ENCODE assay signal across 14 cellular contexts in genomic region chr6:166412911-166413384, GRCh38.
"Had no signal": no experiment of that assay in that cellular context is flagged by ENCODE, and none has a peak within 500 bp of the region (broad histone marks: within the 10 kb centered on the region; RNA-seq: fewer than 3 reads in every experiment).

No MANE protein-coding gene starts in this region.

- H3K4me1 Mint-ChIP-seq: nephron had no signal

- ATAC-seq: body of pancreas, foreskin keratinocyte had no signal

- H3K4me2 ChIP-seq: hepatocyte had no signal

- H3K27me3 Mint-ChIP-seq: activated CD4-positive, alpha-beta memory T cell treated with anti-CD3 and anti-CD28 coated beads for 36 hours had no signal

- H3K4me3 Mint-ChIP-seq: activated CD4-positive, alpha-beta memory T cell treated with anti-CD3 and anti-CD28 coated beads for 36 hours; endodermal cell; nephron had no signal

- DNase-seq: activated CD4-positive, alpha-beta memory T cell treated with anti-CD3 and anti-CD28 coated beads for 36 hours; body of pancreas; endodermal cell; foreskin keratinocyte; lower lobe of right lung; nucleus accumbens; stimulated activated CD4-positive, alpha-beta T cell treated with anti-CD3 and anti-CD28 coated beads, Interleukin-2, amount 100 ng/mL, for 24 hours; stimulated activated naive CD4-positive, alpha-beta T cell treated with Interleukin-2 at 50 U/mL for 16 hours had no signal

- H3K4me1 ChIP-seq: body of pancreas, foreskin keratinocyte, lower lobe of right lung, tibial nerve had no signal

- H3K4me3 ChIP-seq: body of pancreas, dorsolateral prefrontal cortex, hepatocyte, lower lobe of right lung, tibial nerve had no signal

- H3K27ac ChIP-seq: body of pancreas, dorsolateral prefrontal cortex, epithelial cell of prostate, foreskin keratinocyte, hepatocyte, lower lobe of right lung, tibial nerve, VCaP had no signal

- H3K27ac Mint-ChIP-seq: activated CD4-positive, alpha-beta memory T cell treated with anti-CD3 and anti-CD28 coated beads for 36 hours; endodermal cell; nephron had no signal

- H3K9me3 Mint-ChIP-seq: endodermal cell, nephron had no signal

- H3K79me2 ChIP-seq: hepatocyte had no signal

- H3K27me3 ChIP-seq: body of pancreas, dorsolateral prefrontal cortex, foreskin keratinocyte, hepatocyte, tibial nerve had no signal

- H3K9me3 ChIP-seq: body of pancreas, lower lobe of right lung, tibial nerve had no signal

- H2AFZ ChIP-seq: hepatocyte had no signal
